ENCODE assay signal across 2 cellular contexts in the genomic region with DNA sequence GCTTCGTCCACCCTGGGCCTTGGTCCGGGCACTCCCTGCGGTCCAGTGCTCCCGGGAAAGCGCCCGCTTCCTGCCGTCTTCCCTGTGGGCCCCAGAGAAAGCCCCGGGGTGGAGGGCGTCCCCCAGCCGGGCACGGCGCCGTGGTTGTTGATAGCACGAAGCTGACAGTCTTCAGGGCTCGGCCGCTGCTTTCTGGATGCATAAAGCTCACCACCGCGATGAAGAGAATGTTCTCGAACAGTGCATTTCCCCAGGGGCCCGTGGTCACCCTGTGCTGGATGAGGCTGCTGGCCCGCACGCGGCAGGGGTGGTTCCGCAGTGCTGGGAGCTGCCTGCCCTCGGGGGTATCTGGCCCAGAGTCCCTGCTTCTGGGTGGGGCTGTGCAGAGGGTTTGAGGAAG.
A peak's percentile ranks its signal among the peaks of the same experiment; 100 is the strongest.
TF ChIP-seq lines count a peak whose summit lies in the region.

No MANE protein-coding gene starts in this region.

TF ChIP-seq in HepG2, 621 proteins besides CTCF, POLR2A, EP300 and RAD21:
- TF ChIP-seq ZNF18 (CRISPR knock-in tag; IDR thresholded peaks at IDR 0.05; ENCODE audit: insufficient replicate concordance) (no peak), ZBTB33 (CRISPR knock-in tag; IDR thresholded peaks at IDR 0.05) (0 out of 2 replicates have a peak, but pooled peaks have one; percentile 30), AGO2 (optimal IDR thresholded peaks at IDR 0.05; ENCODE audit: low read depth, low read length) (peak; percentile 54), NR3C1 (CRISPR knock-in tag; IDR thresholded peaks at IDR 0.05) (no peak)
- TF ChIP-seq, protein P1, sequence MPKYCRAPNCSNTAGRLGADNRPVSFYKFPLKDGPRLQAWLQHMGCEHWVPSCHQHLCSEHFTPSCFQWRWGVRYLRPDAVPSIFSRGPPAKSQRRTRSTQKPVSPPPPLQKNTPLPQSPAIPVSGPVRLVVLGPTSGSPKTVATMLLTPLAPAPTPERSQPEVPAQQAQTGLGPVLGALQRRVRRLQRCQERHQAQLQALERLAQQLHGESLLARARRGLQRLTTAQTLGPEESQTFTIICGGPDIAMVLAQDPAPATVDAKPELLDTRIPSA (CRISPR knock-in tag; IDR thresholded peaks at IDR 0.05; ENCODE audit: borderline replicate concordance), result no peak

TF ChIP-seq in K562, 482 proteins besides CTCF, POLR2A, EP300 and RAD21:
- TF ChIP-seq GTF2B (IDR thresholded peaks at IDR 0.05; ENCODE audit: extremely low read depth, insufficient read length), result no peak
- TF ChIP-seq POLR2G (IDR thresholded peaks at IDR 0.05; ENCODE audit: low read depth, low read length), result peak; percentile 53
